Comparison of ENCODE assay signal across 20 cellular contexts in the genomic region with DNA sequence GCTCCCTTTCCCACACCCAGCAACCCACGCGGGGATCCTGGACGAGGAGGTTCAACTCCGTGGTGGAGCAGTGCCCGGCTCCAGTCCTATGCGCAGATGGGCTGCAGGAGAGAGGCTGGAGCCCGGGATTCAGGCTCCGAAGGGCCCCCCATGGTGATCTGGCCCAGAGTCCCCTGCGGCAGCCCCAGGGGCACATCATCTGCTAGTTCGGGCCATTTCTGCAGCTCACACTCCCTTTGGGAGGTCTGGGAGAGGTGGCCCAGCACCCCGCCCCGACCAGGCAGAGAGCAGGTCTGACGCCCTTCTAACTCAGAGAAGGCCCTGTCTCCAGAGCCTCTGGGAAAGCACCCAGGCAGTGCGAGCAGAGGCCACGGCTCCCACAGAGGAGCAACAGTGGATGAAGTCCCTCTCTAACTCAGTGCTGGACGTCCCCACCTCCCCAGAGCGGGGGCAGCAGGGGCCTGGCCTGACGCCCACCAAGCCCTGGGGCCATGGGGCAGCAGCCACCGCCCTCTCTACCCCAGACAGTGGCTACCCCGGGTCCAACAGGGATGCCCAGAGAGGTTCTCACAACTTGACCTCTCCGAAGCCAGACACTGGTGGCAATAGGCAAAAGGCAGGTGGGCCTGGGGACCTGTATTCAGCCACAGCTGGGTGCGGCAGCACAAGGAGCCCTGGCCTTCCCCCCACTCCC. TPM values are rescaled to one million over a fixed set of nuclear protein-coding genes. Genes with fewer than 3 reads are reported as not detected.
DNase-seq lines count a peak whose midpoint lies in the region; ATAC-seq and TF ChIP-seq lines count a peak whose summit lies in the region.
"Had no signal": no experiment of that assay in that cellular context is flagged by ENCODE, and none has a peak within 500 bp of the region (broad histone marks: within the 10 kb centered on the region; RNA-seq: fewer than 3 reads in every experiment).

No MANE protein-coding gene starts in this region.

- no peak overlapping the region for H3K27ac ChIP-seq in RWPE2 (ENCODE audit: poor library complexity, severe bottlenecking)
- H3K27ac ChIP-seq in dorsolateral prefrontal cortex, result peak overlapping the region in 50 of 59 donors; percentile 6 to 96 (median 68)
- H3K27ac ChIP-seq in neural progenitor cell, result no peak overlapping the region
- H3K27ac ChIP-seq: SJSA1 had no signal

- H2AFZ ChIP-seq in neural progenitor cell (replicated peaks), result no peak overlapping the region

- no peaks in the 10 kb centered on the region for H3K9me3 Mint-ChIP-seq in neural progenitor cell
- no peaks in the 10 kb centered on the region for H3K9me3 Mint-ChIP-seq in effector memory CD8-positive, alpha-beta T cell

- H3F3A ChIP-seq in neural progenitor cell (ENCODE audit: low read depth), result peaks cover 11% of the 10 kb centered on the region

- peaks cover 71% of the 10 kb centered on the region for H3K79me2 ChIP-seq in neural progenitor cell (ENCODE audit: low read depth)

- H3K9ac ChIP-seq in neural progenitor cell, result no peak overlapping the region

- TF ChIP-seq CTCF in RWPE2 (IDR thresholded peaks at IDR 0.05; ENCODE audit: poor library complexity, severe bottlenecking) (no peak), dorsolateral prefrontal cortex (IDR thresholded peaks at IDR 0.05 in 54 of 56, conservative IDR thresholded peaks at IDR 0.05 in 2 of 56; ENCODE audit: low read depth in 1 of 56, partially characterized antibody in 56 of 56) (no peak), neural progenitor cell (IDR thresholded peaks at IDR 0.05) (no peak)

- ATAC-seq in RWPE2 (ENCODE audit: low read depth), result no peak
- ATAC-seq in effector memory CD8-positive, alpha-beta T cell (replicated peaks), result no peak
- ATAC-seq: HCT116, Right ventricle myocardium inferior had no signal

- no peaks in the 10 kb centered on the region for H3K36me3 ChIP-seq in RWPE2 (ENCODE audit: low read depth)
- H3K36me3 ChIP-seq in neural progenitor cell, result no peaks in the 10 kb centered on the region
- H3K36me3 ChIP-seq: SJSA1 had no signal

- H3K36me3 Mint-ChIP-seq in neural progenitor cell, result no peaks in the 10 kb centered on the region
- H3K36me3 Mint-ChIP-seq in effector memory CD8-positive, alpha-beta T cell (ENCODE audit: insufficient read depth), result no peaks in the 10 kb centered on the region
- H3K36me3 Mint-ChIP-seq: CD8-positive, alpha-beta memory T cell had no signal

- H3K4me3 ChIP-seq in RWPE2 (ENCODE audit: severe bottlenecking), result no peak overlapping the region
- peak overlapping the region in 54 of 59 donors; percentile 26 to 77 (median 63) for H3K4me3 ChIP-seq in dorsolateral prefrontal cortex
- H3K4me3 ChIP-seq in neural progenitor cell, result no peak overlapping the region
- H3K4me3 ChIP-seq: SJSA1 had no signal

- peaks cover 94% of the 10 kb centered on the region for H3K27me3 ChIP-seq in RWPE2 (ENCODE audit: insufficient read depth, poor library complexity, severe bottlenecking)
- H3K27me3 ChIP-seq in dorsolateral prefrontal cortex, result peaks cover 0 to 71% (median 25%) of the 10 kb centered on the region in 45 donors
- H3K27me3 ChIP-seq in neural progenitor cell, result peaks cover 13% of the 10 kb centered on the region

- intact Hi-C loops in dorsolateral prefrontal cortex (cut with DNase I), result no loop called here

- peaks cover 78% of the 10 kb centered on the region for H4K20me1 ChIP-seq in neural progenitor cell (ENCODE audit: low read depth)

- H3K27ac Mint-ChIP-seq in neural progenitor cell, result no peak overlapping the region
- H3K27ac Mint-ChIP-seq in effector memory CD8-positive, alpha-beta T cell, result no peak overlapping the region
- H3K27ac Mint-ChIP-seq: CD8-positive, alpha-beta memory T cell had no signal

- H3K9me3 ChIP-seq in RWPE2 (ENCODE audit: severe bottlenecking), result no peaks in the 10 kb centered on the region
- H3K9me3 ChIP-seq in neural progenitor cell (ENCODE audit: low read depth), result no peaks in the 10 kb centered on the region
- H3K9me3 ChIP-seq: SJSA1 had no signal

- no peak overlapping the region for H3K4me2 ChIP-seq in neural progenitor cell

- peaks cover 4% of the 10 kb centered on the region for H3K27me3 Mint-ChIP-seq in neural progenitor cell (ENCODE audit: insufficient read depth, low read depth)
- H3K27me3 Mint-ChIP-seq in effector memory CD8-positive, alpha-beta T cell, result peaks cover 27 to 77% of the 10 kb centered on the region in 2 donors

- H3K4me3 Mint-ChIP-seq in neural progenitor cell, result peak overlapping the region; percentile 69
- no peak overlapping the region for H3K4me3 Mint-ChIP-seq in effector memory CD8-positive, alpha-beta T cell
- H3K4me3 Mint-ChIP-seq: CD8-positive, alpha-beta memory T cell had no signal

- DNase-seq in G401 (ENCODE audit: low spot score), result peak; percentile 68
- DNase-seq in RWPE2 (ENCODE audit: low spot score), result peak; percentile 86
- peak in 1 of 10 donors; percentile 64 for DNase-seq in dorsolateral prefrontal cortex
- DNase-seq in neural progenitor cell (ENCODE audit: low spot score), result no peak
- no peak for DNase-seq in iPS-NIHi7 (ENCODE audit: extremely low spot score)
- DNase-seq in NCI-H2171 (lab: John Stamatoyannopoulos, UW), result no peak
- DNase-seq in effector memory CD8-positive, alpha-beta T cell, result no peak
- DNase-seq: AML-193; CD8-positive, alpha-beta memory T cell; EL; GOT3; Kasumi-1; NCI-H1417 treated with DMSO at 0.1 percent for 48 hours; NCI-H187 treated with DMSO at 0.1 percent for 48 hours; NCI-H2227 treated with DMSO at 0.1 percent for 48 hours; OCI-M1 had no signal

- peaks cover 39% of the 10 kb centered on the region for H3K4me1 Mint-ChIP-seq in neural progenitor cell
- H3K4me1 Mint-ChIP-seq in effector memory CD8-positive, alpha-beta T cell (ENCODE audit: low read depth in 2 of 2), result peaks cover 6 to 7% of the 10 kb centered on the region in 2 donors

- H3K4me1 ChIP-seq in RWPE2 (ENCODE audit: insufficient read depth, poor library complexity, severe bottlenecking), result no peaks in the 10 kb centered on the region
- H3K4me1 ChIP-seq in neural progenitor cell, result peaks cover 18% of the 10 kb centered on the region
- H3K4me1 ChIP-seq: SJSA1 had no signal

- in situ Hi-C loops in G401 (cut with HindIII; ENCODE audit: low sequenced_read_pairs), result no loop called here

RNA-seq across cellular contexts. Expression of gene KCNQ2, which starts 3.3 kb away (rescaled TPM):
- total RNA-seq in G401 (2014; rRNA removed; shearing (Covaris generic)), result 133 and 160 TPM in 2 replicates
- total RNA-seq in dorsolateral prefrontal cortex, result 100 to 1,000 TPM in 119 of 120 experiments, 10 to 100 TPM in 1; 75.7 to 403 (median 241) TPM
- 39.5 and 106 TPM in 2 replicates for total RNA-seq in neural progenitor cell (ENCODE audit: low replicate concordance)
- total RNA-seq: CD8-positive, alpha-beta memory T cell; MCF 10A; SJSA1 had no signal

RNA-seq across cellular contexts. Expression of gene EEF1A2, which starts 29.7 kb away (rescaled TPM):
- total RNA-seq in G401 (2014; rRNA removed; shearing (Covaris generic)), result 47.5 and 58.1 TPM in 2 replicates
- 100 to 1,000 TPM; 166 to 904 (median 657) TPM for total RNA-seq in dorsolateral prefrontal cortex
- 0.54 and 1.5 TPM in 2 replicates for total RNA-seq in neural progenitor cell (ENCODE audit: low replicate concordance)

RNA-seq across cellular contexts. Expression of gene PPDPF, which starts 51.4 kb away (rescaled TPM):
- total RNA-seq in G401 (2014; rRNA removed; shearing (Covaris generic)), result 31.9 and 38.0 TPM in 2 replicates
- total RNA-seq in dorsolateral prefrontal cortex (100 to 1,000 TPM in 110 of 120 experiments, 10 to 100 TPM in 10; 80.2 to 340 (median 148) TPM), neural progenitor cell (ENCODE audit: low replicate concordance) (4.1 and 82.2 TPM in 2 replicates)

Comparison
In these comparisons a context has a peak if more than half of its experiments do, and no peak if none do; other contexts are left out.
1. DNase-seq: peak in G401 (single experiment) and RWPE2 (single experiment); none in neural progenitor cell (single experiment), iPS-NIHi7 (single experiment), NCI-H2171 (single experiment) and effector memory CD8-positive, alpha-beta T cell (0 of 3).
2. H3K27ac ChIP-seq: peak in dorsolateral prefrontal cortex (50 of 59); none in RWPE2 (single experiment) and neural progenitor cell (single experiment).
3. H3K4me3 ChIP-seq: peak in dorsolateral prefrontal cortex (54 of 59); none in RWPE2 (single experiment) and neural progenitor cell (single experiment).
4. RNA of gene EEF1A2, which starts 29.7 kb away (total RNA-seq): 166 to 904 TPM in dorsolateral prefrontal cortex and 47.5 to 58.1 TPM in G401; 0.54 to 1.5 TPM in neural progenitor cell; every median in the first group is over 10 times any median in the second.